Comparison of ENCODE assay signal across 1 cellular context in genomic region chr11:32435511-32435946, GRCh38.
TF ChIP-seq lines count a peak whose summit lies in the region.

TSS of gene WT1 (minus strand) at chr11:32435539.

TF ChIP-seq in K562, 482 proteins besides CTCF, POLR2A, EP300 and RAD21 (continued from another document and continues in another):
- TF ChIP-seq HBP1 (CRISPR knock-in tag; IDR thresholded peaks at IDR 0.05) (no peak), ID3 (CRISPR knock-in tag; IDR thresholded peaks at IDR 0.05) (no peak), ID3 (tag; IDR thresholded peaks at IDR 0.05) (no peak), BHLHE40 (IDR thresholded peaks at IDR 0.05; ENCODE audit: low read length) (no peak), HDGF (IDR thresholded peaks at IDR 0.05) (no peak), NRF1 (conservative IDR thresholded peaks at IDR 0.05 in 1 of 2, IDR thresholded peaks at IDR 0.05 in 1 of 2) (peak; percentile 40 to 51; a peak in 3 of 4 replicates), RCOR1 (IDR thresholded peaks at IDR 0.05; ENCODE audit: borderline replicate concordance in 1 of 2, low read depth in 2 of 2, low read length in 2 of 2) (peak in 1 of 2 experiments; percentile 6; a peak in 1 of 4 replicates), POLR2AphosphoS2 (IDR thresholded peaks at IDR 0.05; ENCODE audit: low read length) (no peak), ZNF668 (CRISPR knock-in tag; IDR thresholded peaks at IDR 0.05) (0 out of 2 replicates have a peak, but pooled peaks have one; percentile 14), C11orf30 (IDR thresholded peaks at IDR 0.05; ENCODE audit: low read depth) (no peak), SRSF3 (IDR thresholded peaks at IDR 0.05; ENCODE audit: insufficient read depth, low read length) (no peak), TEAD2 (tag; IDR thresholded peaks at IDR 0.05) (no peak), ZNF217 (CRISPR knock-in tag; IDR thresholded peaks at IDR 0.05) (no peak), CBX2 (IDR thresholded peaks at IDR 0.05; ENCODE audit: insufficient read depth, low read length, poor library complexity, severe bottlenecking) (no peak), PHTF2 (CRISPR knock-in tag; IDR thresholded peaks at IDR 0.05) (no peak), TAF1 (IDR thresholded peaks at IDR 0.05; ENCODE audit: control insufficient read depth, extremely low read depth, insufficient read depth, low read length, severe bottlenecking) (peak; percentile 80), RNF2 (IDR thresholded peaks at IDR 0.05) (0 out of 2 replicates have a peak, but pooled peaks have one; percentile 35), BCOR (IDR thresholded peaks at IDR 0.05) (no peak; the same call in 1 of the 2 replicates), ZKSCAN8 (CRISPR knock-in tag; IDR thresholded peaks at IDR 0.05) (no peak), ZNF408 (CRISPR knock-in tag; IDR thresholded peaks at IDR 0.05; ENCODE audit: low read depth) (no peak), ZNF184 (CRISPR knock-in tag; IDR thresholded peaks at IDR 0.05) (no peak), FOXM1 (IDR thresholded peaks at IDR 0.05; ENCODE audit: low read depth) (no peak), FOXM1 (CRISPR knock-in tag; IDR thresholded peaks at IDR 0.05; ENCODE audit: low read depth) (no peak), PTTG1 (tag; IDR thresholded peaks at IDR 0.05; ENCODE audit: low read depth) (no peak), ADNP (tag; IDR thresholded peaks at IDR 0.05) (no peak), ZNF740 (CRISPR knock-in tag; IDR thresholded peaks at IDR 0.05) (peak; percentile 45; the same call in 1 of the 2 replicates), ZNF740 (tag; IDR thresholded peaks at IDR 0.05) (no peak), SRSF7 (optimal IDR thresholded peaks at IDR 0.05; ENCODE audit: low read depth, low read length) (no peak), ZNF212 (CRISPR knock-in tag; IDR thresholded peaks at IDR 0.05) (no peak), ELK1 (CRISPR knock-in tag; IDR thresholded peaks at IDR 0.05) (no peak), ZNF140 (CRISPR knock-in tag; IDR thresholded peaks at IDR 0.05) (no peak), MEF2D (tag; conservative IDR thresholded peaks at IDR 0.05; ENCODE audit: low read depth) (no peak), SMAD3 (CRISPR knock-in tag; conservative IDR thresholded peaks at IDR 0.05) (no peak), DACH1 (IDR thresholded peaks at IDR 0.05; ENCODE audit: partially characterized antibody) (peak; percentile 86)
- TF ChIP-seq, protein P1, sequence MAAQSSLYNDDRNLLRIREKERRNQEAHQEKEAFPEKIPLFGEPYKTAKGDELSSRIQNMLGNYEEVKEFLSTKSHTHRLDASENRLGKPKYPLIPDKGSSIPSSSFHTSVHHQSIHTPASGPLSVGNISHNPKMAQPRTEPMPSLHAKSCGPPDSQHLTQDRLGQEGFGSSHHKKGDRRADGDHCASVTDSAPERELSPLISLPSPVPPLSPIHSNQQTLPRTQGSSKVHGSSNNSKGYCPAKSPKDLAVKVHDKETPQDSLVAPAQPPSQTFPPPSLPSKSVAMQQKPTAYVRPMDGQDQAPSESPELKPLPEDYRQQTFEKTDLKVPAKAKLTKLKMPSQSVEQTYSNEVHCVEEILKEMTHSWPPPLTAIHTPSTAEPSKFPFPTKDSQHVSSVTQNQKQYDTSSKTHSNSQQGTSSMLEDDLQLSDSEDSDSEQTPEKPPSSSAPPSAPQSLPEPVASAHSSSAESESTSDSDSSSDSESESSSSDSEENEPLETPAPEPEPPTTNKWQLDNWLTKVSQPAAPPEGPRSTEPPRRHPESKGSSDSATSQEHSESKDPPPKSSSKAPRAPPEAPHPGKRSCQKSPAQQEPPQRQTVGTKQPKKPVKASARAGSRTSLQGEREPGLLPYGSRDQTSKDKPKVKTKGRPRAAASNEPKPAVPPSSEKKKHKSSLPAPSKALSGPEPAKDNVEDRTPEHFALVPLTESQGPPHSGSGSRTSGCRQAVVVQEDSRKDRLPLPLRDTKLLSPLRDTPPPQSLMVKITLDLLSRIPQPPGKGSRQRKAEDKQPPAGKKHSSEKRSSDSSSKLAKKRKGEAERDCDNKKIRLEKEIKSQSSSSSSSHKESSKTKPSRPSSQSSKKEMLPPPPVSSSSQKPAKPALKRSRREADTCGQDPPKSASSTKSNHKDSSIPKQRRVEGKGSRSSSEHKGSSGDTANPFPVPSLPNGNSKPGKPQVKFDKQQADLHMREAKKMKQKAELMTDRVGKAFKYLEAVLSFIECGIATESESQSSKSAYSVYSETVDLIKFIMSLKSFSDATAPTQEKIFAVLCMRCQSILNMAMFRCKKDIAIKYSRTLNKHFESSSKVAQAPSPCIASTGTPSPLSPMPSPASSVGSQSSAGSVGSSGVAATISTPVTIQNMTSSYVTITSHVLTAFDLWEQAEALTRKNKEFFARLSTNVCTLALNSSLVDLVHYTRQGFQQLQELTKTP (IDR thresholded peaks at IDR 0.05; ENCODE audit: low read depth in 1 of 2, partially characterized antibody in 2 of 2) = no peak
- TF ChIP-seq, protein P2, sequence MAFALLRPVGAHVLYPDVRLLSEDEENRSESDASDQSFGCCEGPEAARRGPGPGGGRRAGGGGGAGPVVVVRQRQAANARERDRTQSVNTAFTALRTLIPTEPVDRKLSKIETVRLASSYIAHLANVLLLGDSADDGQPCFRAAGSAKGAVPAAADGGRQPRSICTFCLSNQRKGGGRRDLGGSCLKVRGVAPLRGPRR (CRISPR knock-in tag; IDR thresholded peaks at IDR 0.05) = no peak
- TF ChIP-seq, protein P3, sequence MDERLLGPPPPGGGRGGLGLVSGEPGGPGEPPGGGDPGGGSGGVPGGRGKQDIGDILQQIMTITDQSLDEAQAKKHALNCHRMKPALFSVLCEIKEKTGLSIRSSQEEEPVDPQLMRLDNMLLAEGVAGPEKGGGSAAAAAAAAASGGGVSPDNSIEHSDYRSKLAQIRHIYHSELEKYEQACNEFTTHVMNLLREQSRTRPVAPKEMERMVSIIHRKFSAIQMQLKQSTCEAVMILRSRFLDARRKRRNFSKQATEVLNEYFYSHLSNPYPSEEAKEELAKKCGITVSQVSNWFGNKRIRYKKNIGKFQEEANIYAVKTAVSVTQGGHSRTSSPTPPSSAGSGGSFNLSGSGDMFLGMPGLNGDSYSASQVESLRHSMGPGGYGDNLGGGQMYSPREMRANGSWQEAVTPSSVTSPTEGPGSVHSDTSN (CRISPR knock-in tag; IDR thresholded peaks at IDR 0.05; ENCODE audit: low read depth) = no peak
- TF ChIP-seq, protein P3 (tag; conservative IDR thresholded peaks at IDR 0.05; ENCODE audit: low read depth) = no peak
- TF ChIP-seq, protein P4, sequence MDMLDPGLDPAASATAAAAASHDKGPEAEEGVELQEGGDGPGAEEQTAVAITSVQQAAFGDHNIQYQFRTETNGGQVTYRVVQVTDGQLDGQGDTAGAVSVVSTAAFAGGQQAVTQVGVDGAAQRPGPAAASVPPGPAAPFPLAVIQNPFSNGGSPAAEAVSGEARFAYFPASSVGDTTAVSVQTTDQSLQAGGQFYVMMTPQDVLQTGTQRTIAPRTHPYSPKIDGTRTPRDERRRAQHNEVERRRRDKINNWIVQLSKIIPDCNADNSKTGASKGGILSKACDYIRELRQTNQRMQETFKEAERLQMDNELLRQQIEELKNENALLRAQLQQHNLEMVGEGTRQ (CRISPR knock-in tag; IDR thresholded peaks at IDR 0.05) = no peak
- TF ChIP-seq, protein P5, sequence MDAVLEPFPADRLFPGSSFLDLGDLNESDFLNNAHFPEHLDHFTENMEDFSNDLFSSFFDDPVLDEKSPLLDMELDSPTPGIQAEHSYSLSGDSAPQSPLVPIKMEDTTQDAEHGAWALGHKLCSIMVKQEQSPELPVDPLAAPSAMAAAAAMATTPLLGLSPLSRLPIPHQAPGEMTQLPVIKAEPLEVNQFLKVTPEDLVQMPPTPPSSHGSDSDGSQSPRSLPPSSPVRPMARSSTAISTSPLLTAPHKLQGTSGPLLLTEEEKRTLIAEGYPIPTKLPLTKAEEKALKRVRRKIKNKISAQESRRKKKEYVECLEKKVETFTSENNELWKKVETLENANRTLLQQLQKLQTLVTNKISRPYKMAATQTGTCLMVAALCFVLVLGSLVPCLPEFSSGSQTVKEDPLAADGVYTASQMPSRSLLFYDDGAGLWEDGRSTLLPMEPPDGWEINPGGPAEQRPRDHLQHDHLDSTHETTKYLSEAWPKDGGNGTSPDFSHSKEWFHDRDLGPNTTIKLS (IDR thresholded peaks at IDR 0.05; ENCODE audit: borderline replicate concordance, low read depth) = no peak; the same call in 1 of the 2 replicates
- TF ChIP-seq, protein P6, sequence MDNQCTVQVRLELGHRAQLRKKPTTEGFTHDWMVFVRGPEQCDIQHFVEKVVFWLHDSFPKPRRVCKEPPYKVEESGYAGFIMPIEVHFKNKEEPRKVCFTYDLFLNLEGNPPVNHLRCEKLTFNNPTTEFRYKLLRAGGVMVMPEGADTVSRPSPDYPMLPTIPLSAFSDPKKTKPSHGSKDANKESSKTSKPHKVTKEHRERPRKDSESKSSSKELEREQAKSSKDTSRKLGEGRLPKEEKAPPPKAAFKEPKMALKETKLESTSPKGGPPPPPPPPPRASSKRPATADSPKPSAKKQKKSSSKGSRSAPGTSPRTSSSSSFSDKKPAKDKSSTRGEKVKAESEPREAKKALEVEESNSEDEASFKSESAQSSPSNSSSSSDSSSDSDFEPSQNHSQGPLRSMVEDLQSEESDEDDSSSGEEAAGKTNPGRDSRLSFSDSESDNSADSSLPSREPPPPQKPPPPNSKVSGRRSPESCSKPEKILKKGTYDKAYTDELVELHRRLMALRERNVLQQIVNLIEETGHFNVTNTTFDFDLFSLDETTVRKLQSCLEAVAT (IDR thresholded peaks at IDR 0.05) = no peak
- TF ChIP-seq, protein P7, sequence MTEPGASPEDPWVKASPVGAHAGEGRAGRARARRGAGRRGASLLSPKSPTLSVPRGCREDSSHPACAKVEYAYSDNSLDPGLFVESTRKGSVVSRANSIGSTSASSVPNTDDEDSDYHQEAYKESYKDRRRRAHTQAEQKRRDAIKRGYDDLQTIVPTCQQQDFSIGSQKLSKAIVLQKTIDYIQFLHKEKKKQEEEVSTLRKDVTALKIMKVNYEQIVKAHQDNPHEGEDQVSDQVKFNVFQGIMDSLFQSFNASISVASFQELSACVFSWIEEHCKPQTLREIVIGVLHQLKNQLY (CRISPR knock-in tag; conservative IDR thresholded peaks at IDR 0.05) = no peak
- TF ChIP-seq, protein P8, sequence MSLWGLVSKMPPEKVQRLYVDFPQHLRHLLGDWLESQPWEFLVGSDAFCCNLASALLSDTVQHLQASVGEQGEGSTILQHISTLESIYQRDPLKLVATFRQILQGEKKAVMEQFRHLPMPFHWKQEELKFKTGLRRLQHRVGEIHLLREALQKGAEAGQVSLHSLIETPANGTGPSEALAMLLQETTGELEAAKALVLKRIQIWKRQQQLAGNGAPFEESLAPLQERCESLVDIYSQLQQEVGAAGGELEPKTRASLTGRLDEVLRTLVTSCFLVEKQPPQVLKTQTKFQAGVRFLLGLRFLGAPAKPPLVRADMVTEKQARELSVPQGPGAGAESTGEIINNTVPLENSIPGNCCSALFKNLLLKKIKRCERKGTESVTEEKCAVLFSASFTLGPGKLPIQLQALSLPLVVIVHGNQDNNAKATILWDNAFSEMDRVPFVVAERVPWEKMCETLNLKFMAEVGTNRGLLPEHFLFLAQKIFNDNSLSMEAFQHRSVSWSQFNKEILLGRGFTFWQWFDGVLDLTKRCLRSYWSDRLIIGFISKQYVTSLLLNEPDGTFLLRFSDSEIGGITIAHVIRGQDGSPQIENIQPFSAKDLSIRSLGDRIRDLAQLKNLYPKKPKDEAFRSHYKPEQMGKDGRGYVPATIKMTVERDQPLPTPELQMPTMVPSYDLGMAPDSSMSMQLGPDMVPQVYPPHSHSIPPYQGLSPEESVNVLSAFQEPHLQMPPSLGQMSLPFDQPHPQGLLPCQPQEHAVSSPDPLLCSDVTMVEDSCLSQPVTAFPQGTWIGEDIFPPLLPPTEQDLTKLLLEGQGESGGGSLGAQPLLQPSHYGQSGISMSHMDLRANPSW (CRISPR knock-in tag; IDR thresholded peaks at IDR 0.05) = no peak
